Comparison of ENCODE assay signal across 28 cellular contexts in genomic region chr7:128132426-128133069, GRCh38.
"Had no signal": no experiment of that assay in that cellular context is flagged by ENCODE, and none has a peak within 500 bp of the region (broad histone marks: within the 10 kb centered on the region; RNA-seq: fewer than 3 reads in every experiment).

No MANE protein-coding gene starts in this region.

- ATAC-seq: naive thymus-derived CD4-positive, alpha-beta T cell; natural killer cell treated with Interleukin-12 subunit alpha and Interleukin-12 subunit beta and Interleukin-15 and Interleukin-18, amount 100 ng/mL, for 72 hours; psoas muscle; sciatic nerve; stimulated activated naive B cell treated with anti-CD40 and anti-IgM and Interleukin-4, amounts not matched to agents 10 μg/mL and 1 μg/mL and 100 μg/mL, for 72 hours; stimulated activated naive CD8-positive, alpha-beta T cell treated with anti-CD3 and anti-CD28 coated beads, Interleukin-15, Interleukin-2, amounts not matched to agents 100 U/mL and 50 U/mL, for 24 hours; upper lobe of right lung had no signal

- H3K36me3 ChIP-seq: heart right ventricle, left ventricle myocardium inferior, neural progenitor cell, neutrophil, right atrium auricular region, suprapubic skin, thoracic aorta, tibial artery, upper lobe of right lung had no signal

- H3K4me3 ChIP-seq: heart right ventricle, hepatocyte, left ventricle myocardium inferior, lung, neural progenitor cell, psoas muscle, right atrium auricular region, skin epidermis, suprapubic skin, thoracic aorta, tibial artery, upper lobe of right lung had no signal

- H3K79me2 ChIP-seq: hepatocyte, parathyroid adenoma had no signal

- H3K4me3 Mint-ChIP-seq: mesothelial cell of epicardium; naive thymus-derived CD4-positive, alpha-beta T cell; natural killer cell treated with Interleukin-12 subunit alpha and Interleukin-12 subunit beta and Interleukin-15 and Interleukin-18, amount 100 ng/mL, for 72 hours; neural progenitor cell; stimulated activated naive B cell treated with anti-CD40 and anti-IgM and Interleukin-4, amounts not matched to agents 10 μg/mL and 1 μg/mL and 100 μg/mL, for 72 hours had no signal

- H3K36me3 Mint-ChIP-seq: mesothelial cell of epicardium; naive thymus-derived CD4-positive, alpha-beta T cell; natural killer cell treated with Interleukin-12 subunit alpha and Interleukin-12 subunit beta and Interleukin-15 and Interleukin-18, amount 100 ng/mL, for 72 hours; stimulated activated naive B cell treated with anti-CD40 and anti-IgM and Interleukin-4, amounts not matched to agents 10 μg/mL and 1 μg/mL and 100 μg/mL, for 72 hours had no signal

- H3K27ac ChIP-seq: hepatocyte, left ventricle myocardium inferior, neural progenitor cell, neutrophil, parathyroid adenoma, psoas muscle, right atrium auricular region, suprapubic skin, thoracic aorta, tibial artery, upper lobe of right lung had no signal

- H3K9me3 ChIP-seq: heart right ventricle, left ventricle myocardium inferior, neutrophil, psoas muscle, right atrium auricular region, suprapubic skin, thoracic aorta, tibial artery, upper lobe of right lung had no signal

- H3K27ac Mint-ChIP-seq: mesothelial cell of epicardium; naive thymus-derived CD4-positive, alpha-beta T cell; natural killer cell treated with Interleukin-12 subunit alpha and Interleukin-12 subunit beta and Interleukin-15 and Interleukin-18, amount 100 ng/mL, for 72 hours; neural progenitor cell; stimulated activated naive B cell treated with anti-CD40 and anti-IgM and Interleukin-4, amounts not matched to agents 10 μg/mL and 1 μg/mL and 100 μg/mL, for 72 hours had no signal

- H3K4me1 ChIP-seq: parathyroid adenoma had no signal

- H3K4me2 ChIP-seq: hepatocyte, neural progenitor cell had no signal

- H3K9me3 Mint-ChIP-seq: mesothelial cell of epicardium; natural killer cell treated with Interleukin-12 subunit alpha and Interleukin-12 subunit beta and Interleukin-15 and Interleukin-18, amount 100 ng/mL, for 72 hours; stimulated activated naive B cell treated with anti-CD40 and anti-IgM and Interleukin-4, amounts not matched to agents 10 μg/mL and 1 μg/mL and 100 μg/mL, for 72 hours had no signal

- DNase-seq: heart right ventricle; islet precursor cell; left ventricle myocardium inferior; mesenchymal stem cell; naive thymus-derived CD4-positive, alpha-beta T cell; occipital lobe; psoas muscle; stimulated activated CD4-positive, alpha-beta T cell treated with anti-CD3 and anti-CD28 coated beads, Interleukin-12 subunit alpha, Interleukin-12 subunit beta, amount 100 ng/mL, for 4 hours; stimulated activated CD4-positive, alpha-beta T cell treated with anti-CD3 and anti-CD28 coated beads, Interleukin-15, amount 100 ng/mL, for 24 hours; stimulated activated CD4-positive, alpha-beta T cell treated with anti-CD3 and anti-CD28 coated beads, Interleukin-2, amount 100 ng/mL, for 24 hours; stimulated activated CD4-positive, alpha-beta T cell treated with anti-CD3 and anti-CD28 coated beads, Interleukin-4, amount 100 ng/mL, for 1 hour; stimulated activated naive B cell treated with anti-CD40 and anti-IgM and Interleukin-4, amounts not matched to agents 10 μg/mL and 1 μg/mL and 100 μg/mL, for 72 hours; stimulated activated naive CD8-positive, alpha-beta T cell treated with anti-CD3 and anti-CD28 coated beads, Interleukin-15, Interleukin-2, amounts not matched to agents 100 U/mL and 50 U/mL, for 24 hours; tibial artery; trophoblast cell; upper lobe of right lung had no signal
